Comparison of ENCODE assay signal across 1 cellular context in the genomic region with DNA sequence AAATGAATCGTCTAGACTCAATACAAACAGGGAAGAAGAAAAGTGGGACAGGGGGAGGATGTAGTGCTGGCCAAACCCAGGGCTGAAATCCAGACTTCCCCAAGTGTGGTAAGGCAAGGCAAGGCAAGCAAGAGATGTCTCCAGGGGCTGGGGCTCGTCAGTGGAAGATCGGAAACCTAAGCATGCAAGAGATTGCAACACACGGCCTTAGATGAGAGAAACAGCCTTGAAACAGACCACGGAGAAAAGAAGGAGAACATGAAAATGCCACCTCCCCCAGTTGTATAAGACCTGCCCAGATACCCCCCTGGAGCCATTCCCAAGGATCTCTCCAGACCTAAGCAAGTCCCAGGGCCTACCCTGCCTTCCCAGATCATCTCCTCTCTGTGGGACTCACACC.
TF ChIP-seq lines count a peak whose summit lies in the region.

No MANE protein-coding gene starts in this region.

TF ChIP-seq in IMR-90, 13 proteins besides CTCF, POLR2A, EP300 and RAD21:
- TF ChIP-seq CHD1 (IDR thresholded peaks at IDR 0.05; ENCODE audit: low read depth, low read length) (no peak), CEBPB (IDR thresholded peaks at IDR 0.05; ENCODE audit: low read depth, low read length) (peak; percentile 83)
TF ChIP-seq in IMR-90: peak in this region for 1.
